In the genomic region with DNA sequence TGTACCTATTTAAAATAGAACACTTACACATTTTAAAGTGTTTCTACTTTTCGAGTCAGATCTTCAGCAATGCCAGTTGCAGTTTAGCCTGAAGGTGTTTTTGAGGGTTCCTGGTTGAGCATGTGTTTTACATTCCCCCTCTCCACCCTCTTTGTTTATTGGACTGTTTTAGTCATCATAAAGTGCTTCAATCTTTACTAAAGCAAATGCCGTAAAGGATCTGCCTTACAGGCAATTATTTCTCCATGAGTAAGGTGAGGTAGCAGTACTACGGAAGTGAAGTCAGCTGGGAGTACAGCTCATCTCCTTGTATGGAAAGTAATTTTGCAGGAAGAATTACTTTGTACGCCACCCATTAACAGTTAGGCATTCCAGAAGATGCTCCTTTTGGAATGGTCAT, we compare ENCODE assay signal across 16 cellular contexts. TPM values are rescaled to one million over a fixed set of nuclear protein-coding genes. Genes with fewer than 3 reads are reported as not detected.
A peak's percentile ranks its signal among the peaks of the same experiment; 100 is the strongest.
DNase-seq lines count a peak whose midpoint lies in the region; ATAC-seq, FAIRE-seq and TF ChIP-seq lines count a peak whose summit lies in the region.
"Had no signal": no experiment of that assay in that cellular context is flagged by ENCODE, and none has a peak within 500 bp of the region (broad histone marks: within the 10 kb centered on the region; RNA-seq: fewer than 3 reads in every experiment).

No MANE protein-coding gene starts in this region.

- intact Hi-C loops in breast epithelium (cut with DNase I; ENCODE audit: low total_unique reads) = no loop called here
- intact Hi-C loops in heart right ventricle (cut with DNase I) = no loop called here
- intact Hi-C loops in activated CD4-positive, alpha-beta T cell treated with anti-CD3 and anti-CD28 coated beads for 36 hours (cut with DNase I, micrococcal nuclease) = no loop called here

- CTCF ChIA-PET in A549 (lab: Yijun Ruan, JAX) = no interaction called here
- CTCF ChIA-PET in activated CD4-positive, alpha-beta T cell treated with anti-CD3 and anti-CD28 coated beads for 36 hours (lab: Charles Lee) = no interaction called here

- no peaks in the 10 kb centered on the region for H3K27me3 Mint-ChIP-seq in activated CD4-positive, alpha-beta T cell treated with anti-CD3 and anti-CD28 coated beads for 36 hours
- H3K27me3 Mint-ChIP-seq in activated T-helper 17 cell treated with anti-CD3 and anti-CD28 coated beads, Interleukin-2, amount 50 U/mL, for 72 hours = no peaks in the 10 kb centered on the region
- H3K27me3 Mint-ChIP-seq: T-cell had no signal

- TF ChIP-seq RAD21 in A549 (conservative IDR thresholded peaks at IDR 0.05 in 1 of 2, IDR thresholded peaks at IDR 0.05 in 1 of 2) = no peak

- H3K4me3 ChIP-seq in A549 = 0 out of 3 replicates have a peak overlapping the region, but pooled peaks have one; percentile 15
- no peak overlapping the region for H3K4me3 ChIP-seq in breast epithelium
- H3K4me3 ChIP-seq in heart right ventricle = no peak overlapping the region
- H3K4me3 ChIP-seq in small intestine (ENCODE audit: low read depth in 1 of 2, low read length in 2 of 2) = no peak overlapping the region
- H3K4me3 ChIP-seq: dorsolateral prefrontal cortex, suprapubic skin had no signal

- WGBS in A549 (ENCODE audit: missing lambda C conversion rate) = 8% methylated on average over 4 of the region's 4 CpGs
- WGBS in heart right ventricle, 2 donors = 49 to 61% methylated on average over 4 of the region's 4 CpGs
- 87 to 91% (median 89%) methylated on average over 4 of the region's 4 CpGs for WGBS in small intestine, 3 donors

- H3K36me3 ChIP-seq in breast epithelium (no peaks in the 10 kb centered on the region), heart right ventricle (peaks cover 0 to 5% (median 0%) of the 10 kb centered on the region in 9 donors), small intestine (ENCODE audit: control insufficient read depth in 2 of 2, insufficient read depth in 2 of 2, low read length in 2 of 2) (peaks cover 0 to 1% of the 10 kb centered on the region in 2 donors)
- H3K36me3 ChIP-seq: suprapubic skin had no signal

- ATAC-seq in A549 = peak; percentile 81 to 90
- ATAC-seq in heart right ventricle = peak in 6 of 8 donors; percentile 10 to 41 (median 28)
- ATAC-seq in GM19395 (IDR thresholded peaks at IDR 0.05; ENCODE audit: unreplicated experiment) = no peak
- ATAC-seq in activated CD4-positive, alpha-beta T cell treated with anti-CD3 and anti-CD28 coated beads for 36 hours = no peak
- ATAC-seq in activated T-helper 17 cell treated with anti-CD3 and anti-CD28 coated beads, Interleukin-2, amount 50 U/mL, for 72 hours (replicated peaks) = no peak
- ATAC-seq: T-cell had no signal

- H3K4me1 Mint-ChIP-seq in activated CD4-positive, alpha-beta T cell treated with anti-CD3 and anti-CD28 coated beads for 36 hours = peaks cover 9% of the 10 kb centered on the region
- peaks cover 9% of the 10 kb centered on the region for H3K4me1 Mint-ChIP-seq in activated T-helper 17 cell treated with anti-CD3 and anti-CD28 coated beads, Interleukin-2, amount 50 U/mL, for 72 hours

- TF ChIP-seq POLR2A in A549 (IDR thresholded peaks at IDR 0.05; ENCODE audit: low read length) = no peak
- no peak for TF ChIP-seq POLR2A in breast epithelium (IDR thresholded peaks at IDR 0.05)

- no peaks in the 10 kb centered on the region for H3K9me3 ChIP-seq in A549
- H3K9me3 ChIP-seq in breast epithelium = no peaks in the 10 kb centered on the region
- no peaks in the 10 kb centered on the region for H3K9me3 ChIP-seq in heart right ventricle
- no peaks in the 10 kb centered on the region for H3K9me3 ChIP-seq in small intestine (ENCODE audit: control insufficient read depth, low read depth)
- H3K9me3 ChIP-seq: suprapubic skin had no signal

- H3K9me3 Mint-ChIP-seq in activated CD4-positive, alpha-beta T cell treated with anti-CD3 and anti-CD28 coated beads for 36 hours (ENCODE audit: low read depth) = peaks cover 4% of the 10 kb centered on the region
- no peaks in the 10 kb centered on the region for H3K9me3 Mint-ChIP-seq in activated T-helper 17 cell treated with anti-CD3 and anti-CD28 coated beads, Interleukin-2, amount 50 U/mL, for 72 hours
- H3K9me3 Mint-ChIP-seq: T-cell had no signal

- H3K4me2 ChIP-seq in A549 = peak overlapping the region; percentile 82

- H3K27me3 ChIP-seq in breast epithelium (no peaks in the 10 kb centered on the region), heart right ventricle (no peaks in the 10 kb centered on the region), small intestine (ENCODE audit: control insufficient read depth in 2 of 2, insufficient read depth in 2 of 2, low read length in 2 of 2) (no peaks in the 10 kb centered on the region)
- H3K27me3 ChIP-seq: dorsolateral prefrontal cortex, suprapubic skin had no signal

- no peak for TF ChIP-seq EP300 in A549 (IDR thresholded peaks at IDR 0.05)

- peak; percentile 35 to 82 for DNase-seq in A549 (ENCODE audit: low read depth in 1 of 2, low spot score in 1 of 2)
- peak; percentile 39 for DNase-seq in HTR-8/SVneo (ENCODE audit: insufficient read length, low spot score)
- DNase-seq in breast epithelium (ENCODE audit: low spot score in 2 of 2) = no peak
- no peak for DNase-seq in heart right ventricle
- no peak for DNase-seq in small intestine
- no peak for DNase-seq in activated CD4-positive, alpha-beta T cell treated with anti-CD3 and anti-CD28 coated beads for 36 hours
- DNase-seq: activated CD4-positive, alpha-beta T cell treated with anti-CD3 and anti-CD28 coated beads, Interleukin-2, amount 50 U/mL, for 1 hour; activated gamma-delta T cell treated with Interleukin-2 at 50 U/mL for 16 hours; dorsolateral prefrontal cortex; midbrain; NCI-H1105 treated with DMSO at 0.1 percent for 48 hours; retina; T-cell had no signal

- FAIRE-seq in A549 (lab: Jason Lieb, UNC) (no peak), HTR-8/SVneo (lab: Jason Lieb, UNC) (no peak), small intestine (lab: Jason Lieb, UNC) (no peak)

- peaks cover 4% of the 10 kb centered on the region for H3K36me3 Mint-ChIP-seq in activated CD4-positive, alpha-beta T cell treated with anti-CD3 and anti-CD28 coated beads for 36 hours (ENCODE audit: low read depth)
- no peaks in the 10 kb centered on the region for H3K36me3 Mint-ChIP-seq in activated T-helper 17 cell treated with anti-CD3 and anti-CD28 coated beads, Interleukin-2, amount 50 U/mL, for 72 hours (ENCODE audit: low read depth)

- no peak overlapping the region for H3K4me3 Mint-ChIP-seq in activated CD4-positive, alpha-beta T cell treated with anti-CD3 and anti-CD28 coated beads for 36 hours
- H3K4me3 Mint-ChIP-seq in activated T-helper 17 cell treated with anti-CD3 and anti-CD28 coated beads, Interleukin-2, amount 50 U/mL, for 72 hours = no peak overlapping the region
- H3K4me3 Mint-ChIP-seq: T-cell had no signal

- peaks cover 80% of the 10 kb centered on the region for H3K4me1 ChIP-seq in A549
- H3K4me1 ChIP-seq in breast epithelium = no peaks in the 10 kb centered on the region
- peaks cover 0 to 100% (median 57%) of the 10 kb centered on the region in 9 donors for H3K4me1 ChIP-seq in heart right ventricle
- H3K4me1 ChIP-seq in small intestine (ENCODE audit: control insufficient read depth in 2 of 2, insufficient read depth in 1 of 2, low read depth in 1 of 2, low read length in 1 of 2) = no peaks in the 10 kb centered on the region

- POLR2A ChIA-PET in A549 (lab: Yijun Ruan, JAX) = no interaction called here
- POLR2A ChIA-PET in activated CD4-positive, alpha-beta T cell treated with anti-CD3 and anti-CD28 coated beads for 36 hours (lab: Charles Lee) = no interaction called here

- TF ChIP-seq CTCF in A549 (IDR thresholded peaks at IDR 0.05) (no peak), breast epithelium (IDR thresholded peaks at IDR 0.05) (no peak), heart right ventricle (IDR thresholded peaks at IDR 0.05) (no peak)

- no peak overlapping the region for H3K27ac Mint-ChIP-seq in activated CD4-positive, alpha-beta T cell treated with anti-CD3 and anti-CD28 coated beads for 36 hours
- H3K27ac Mint-ChIP-seq in activated T-helper 17 cell treated with anti-CD3 and anti-CD28 coated beads, Interleukin-2, amount 50 U/mL, for 72 hours = no peak overlapping the region
- H3K27ac Mint-ChIP-seq: T-cell had no signal

- H3K27ac ChIP-seq in A549 = peak overlapping the region; percentile 66 to 81
- H3K27ac ChIP-seq in breast epithelium = peak overlapping the region; percentile 44 to 51
- H3K27ac ChIP-seq in heart right ventricle = peak overlapping the region in 6 of 10 donors; percentile 27 to 50 (median 38)
- H3K27ac ChIP-seq in small intestine (ENCODE audit: low read depth in 1 of 2, low read length in 1 of 2) = no peak overlapping the region
- H3K27ac ChIP-seq: dorsolateral prefrontal cortex, suprapubic skin had no signal

TF ChIP-seq in A549, 52 proteins besides CTCF, POLR2A, EP300 and RAD21:
- TF ChIP-seq CBX8 (IDR thresholded peaks at IDR 0.05) (no peak), FOSL2 (IDR thresholded peaks at IDR 0.05) (no peak), FOSL2 (CRISPR knock-in tag; IDR thresholded peaks at IDR 0.05) (peak; percentile 62)
- TF ChIP-seq, protein P1, sequence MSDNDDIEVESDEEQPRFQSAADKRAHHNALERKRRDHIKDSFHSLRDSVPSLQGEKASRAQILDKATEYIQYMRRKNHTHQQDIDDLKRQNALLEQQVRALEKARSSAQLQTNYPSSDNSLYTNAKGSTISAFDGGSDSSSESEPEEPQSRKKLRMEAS (IDR thresholded peaks at IDR 0.05) = peak; percentile 50; the same call in 1 of the 2 replicates

RNA-seq across cellular contexts. Expression of a gene that starts 36.9 kb away (rescaled TPM):
- polyA plus RNA-seq in A549 (2011; rRNA removed) (199 and 242 TPM in 2 replicates), A549 (2017; fragmentation: RNase III; extraction: RNeasy Plus Mini Kit Qiagen cat#74134 plus additional on column Dnase treatment) (43.9 to 54.2 TPM (median 48.2 TPM) in 3 replicates), heart right ventricle (100 to 1,000 TPM; 221 to 521 TPM), small intestine (10 to 100 TPM; 26.6 to 61.7 (median 61.3) TPM)
- polyA plus RNA-seq in A549 (2012; cell fraction: cytosol; rRNA removed) = 49.8 and 61.2 TPM in 2 replicates
- polyA plus RNA-seq in A549 (2012; cell fraction: nucleus; rRNA removed) = 46.5 and 53.3 TPM in 2 replicates
- 282 and 319 TPM in 2 replicates for polyA minus RNA-seq in A549 (2011; rRNA and poly(A)+ RNA removed)
- total RNA-seq in breast epithelium (100 to 1,000 TPM; 120 to 263 (median 158) TPM), heart right ventricle (1,000 to 10,000 TPM in 9 of 10 donors, 100 to 1,000 TPM in 1; 856 to 1,549 (median 1,274) TPM)
- 10 to 100 TPM; 25.9 to 34.3 TPM for total RNA-seq in activated CD4-positive, alpha-beta T cell treated with anti-CD3 and anti-CD28 coated beads for 36 hours
- total RNA-seq in activated T-helper 17 cell treated with anti-CD3 and anti-CD28 coated beads, Interleukin-2, amount 50 U/mL, for 72 hours = 10 to 100 TPM; 16.3 to 22.7 TPM

Comparison
In these comparisons a context has a peak if more than half of its experiments do, and no peak if none do; other contexts are left out.
1. ATAC-seq: peak in A549 (2 of 2) and heart right ventricle (6 of 8); none in GM19395 (single experiment), activated CD4-positive, alpha-beta T cell treated with anti-CD3 and anti-CD28 coated beads for 36 hours (single experiment) and activated T-helper 17 cell treated with anti-CD3 and anti-CD28 coated beads, Interleukin-2, amount 50 U/mL, for 72 hours (single experiment).
2. DNase-seq: peak in A549 (2 of 2) and HTR-8/SVneo (single experiment); none in breast epithelium (0 of 2), heart right ventricle (0 of 2), small intestine (single experiment) and activated CD4-positive, alpha-beta T cell treated with anti-CD3 and anti-CD28 coated beads for 36 hours (single experiment).
3. H3K27ac ChIP-seq: peak in A549 (2 of 2), breast epithelium (2 of 2) and heart right ventricle (6 of 10); none in small intestine (0 of 2).